Comparison of ENCODE assay signal across 8 cellular contexts in the genomic region with DNA sequence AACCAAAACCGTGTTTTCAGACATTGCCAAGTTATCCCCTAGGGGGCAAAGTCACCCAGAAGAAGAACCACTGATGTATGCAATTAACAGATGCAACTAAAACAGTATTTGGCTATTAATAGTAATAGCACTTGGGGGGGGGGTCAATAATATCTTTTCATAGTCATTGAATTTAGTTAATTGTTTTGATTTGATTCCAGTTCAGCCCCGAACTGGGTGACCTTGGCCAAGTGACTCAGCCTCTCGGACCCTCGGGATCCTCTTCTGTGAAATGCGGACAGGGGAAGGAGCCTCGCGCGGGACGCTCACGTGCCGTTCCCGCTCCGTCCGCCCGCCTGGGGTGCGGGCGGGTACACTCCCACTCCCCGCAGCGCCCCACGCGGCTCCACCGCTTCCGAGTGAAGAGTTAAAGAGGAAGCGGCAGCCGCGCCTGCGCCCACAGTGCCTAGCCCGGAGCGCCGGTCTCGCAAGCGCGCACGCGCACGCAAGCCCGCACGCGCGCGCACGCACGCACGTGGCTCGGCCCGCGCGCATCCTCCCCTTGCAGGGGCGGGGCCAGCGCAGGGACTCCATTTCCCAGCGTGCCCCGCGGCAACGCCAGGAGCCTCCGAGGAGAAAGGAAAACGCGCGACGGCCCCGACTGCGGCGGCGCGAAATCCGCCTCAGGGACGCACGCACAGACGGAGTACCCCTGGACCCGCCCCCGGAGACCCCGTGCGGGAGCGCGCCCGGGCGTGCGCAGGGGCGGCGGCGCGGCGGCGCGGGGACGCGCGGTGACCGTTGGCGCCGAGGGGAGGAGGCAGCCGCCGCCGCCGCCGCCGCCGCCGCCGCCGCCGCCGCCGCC. TPM values are rescaled to one million over a fixed set of nuclear protein-coding genes. Genes with fewer than 3 reads are reported as not detected.
A peak's percentile ranks its signal among the peaks of the same experiment; 100 is the strongest.
DNase-seq lines count a peak whose midpoint lies in the region; TF ChIP-seq lines count a peak whose summit lies in the region.

A gene (plus strand): TSS at position 769 of the 844 bp plus-strand sequence. CDS start 188 bp downstream, outside the sequence.

- peaks cover 6% of the 10 kb centered on the region for H3K23me2 ChIP-seq in H9 (ENCODE audit: insufficient read length, low read depth, low read length, poor library complexity, severe bottlenecking)

- H3K27ac Mint-ChIP-seq in H9, result peak within 1 kb of the TSS in 1 of 3 experiments; percentile 54; a peak in 3 of 7 replicates
- no peak within 1 kb of the TSS for H3K27ac Mint-ChIP-seq in neural crest cell (ENCODE audit: unreplicated experiment)

- peaks cover 16 to 24% (median 21%) of the 10 kb centered on the region in 3 experiments for H3K36me3 Mint-ChIP-seq in H9 (ENCODE audit: insufficient read depth in 1 of 3, low read depth in 3 of 3)
- H3K36me3 Mint-ChIP-seq in neural crest cell (ENCODE audit: low read depth), result no peaks in the 10 kb centered on the region

- H3K9ac ChIP-seq in ES-I3 (ENCODE audit: low read depth, low read length) (peak within 1 kb of the TSS; percentile 76), H9 (ENCODE audit: extremely low read depth, insufficient read length, low read length) (peak within 1 kb of the TSS; percentile 64), stomach smooth muscle (ENCODE audit: low read length in 2 of 2) (peak within 1 kb of the TSS; percentile 81 to 82)

- H3K56ac ChIP-seq in H9 (ENCODE audit: insufficient read length, low read depth, low read length), result no peak within 1 kb of the TSS

- no peak within 1 kb of the TSS for H3T11ph ChIP-seq in H9 (ENCODE audit: low read length)

- peaks cover 31 to 42% of the 10 kb centered on the region in 2 experiments for H3K4me1 Mint-ChIP-seq in H9
- peaks cover 28% of the 10 kb centered on the region for H3K4me1 Mint-ChIP-seq in neural crest cell

- H3K79me2 ChIP-seq in H9 (ENCODE audit: insufficient read depth, low read length), result peaks cover 40% of the 10 kb centered on the region

- H2AFZ ChIP-seq in H9 (ENCODE audit: low read length), result no peak within 1 kb of the TSS

- H3K4me3 ChIP-seq in MG63 (peak within 1 kb of the TSS; percentile 79), fibroblast of villous mesenchyme (ENCODE audit: low read depth, low read length) (peak within 1 kb of the TSS; percentile 80), stomach smooth muscle (ENCODE audit: low read length in 2 of 2) (peak within 1 kb of the TSS; percentile 78 to 80)

- H3K4me3 Mint-ChIP-seq in H9, result peak within 1 kb of the TSS; percentile 92 to 98
- peak within 1 kb of the TSS; percentile 96 for H3K4me3 Mint-ChIP-seq in neural crest cell

- H3K27me3 Mint-ChIP-seq in H9 (ENCODE audit: low read depth) (peaks cover 9% of the 10 kb centered on the region), neural crest cell (ENCODE audit: low read depth) (no peaks in the 10 kb centered on the region)

- H3K14ac ChIP-seq in H9 (ENCODE audit: insufficient read depth, low read length), result peak within 1 kb of the TSS; percentile 88

- no peak within 1 kb of the TSS for H3K18ac ChIP-seq in H9 (ENCODE audit: insufficient read length, low read depth, low read length)

- H3K4ac ChIP-seq in H9 (ENCODE audit: low read depth, low read length), result no peak within 1 kb of the TSS; the same call in 1 of the 2 replicates

- H2BK120ac ChIP-seq in H9 (ENCODE audit: low read depth, low read length, poor library complexity, severe bottlenecking), result no peak within 1 kb of the TSS

- H4K20me1 ChIP-seq in H9 (ENCODE audit: control insufficient read depth, insufficient read depth, insufficient read length), result no peaks in the 10 kb centered on the region

- no peak within 1 kb of the TSS for H2BK15ac ChIP-seq in H9 (ENCODE audit: low read depth, low read length)

- TF ChIP-seq CTCF in H9 (conservative IDR thresholded peaks at IDR 0.05) (peak; percentile 68), fibroblast of villous mesenchyme (IDR thresholded peaks at IDR 0.05; ENCODE audit: insufficient read depth, low read depth, low read length) (peak; percentile 57), neural crest cell (conservative IDR thresholded peaks at IDR 0.05) (peak; percentile 67)

- H3K9me3 ChIP-seq in ES-I3 (ENCODE audit: control insufficient read depth, insufficient read depth, low read length) (no peaks in the 10 kb centered on the region), H9 (ENCODE audit: control insufficient read depth, low read depth, low read length) (no peaks in the 10 kb centered on the region), MG63 (no peaks in the 10 kb centered on the region), stomach smooth muscle (ENCODE audit: control insufficient read depth in 2 of 2, low read length in 2 of 2) (no peaks in the 10 kb centered on the region)

- no peaks in the 10 kb centered on the region for H3K79me1 ChIP-seq in H9 (ENCODE audit: insufficient read depth, low read depth, low read length, poor library complexity, severe bottlenecking)

- H3K9me3 Mint-ChIP-seq in H9 (no peaks in the 10 kb centered on the region), neural crest cell (no peaks in the 10 kb centered on the region)

- no peak within 1 kb of the TSS for H3K23ac ChIP-seq in H9 (ENCODE audit: insufficient read length, low read depth, low read length)

- H4K91ac ChIP-seq in H9 (ENCODE audit: insufficient read length, low read depth, low read length), result no peak within 1 kb of the TSS

- H4K5ac ChIP-seq in H9 (ENCODE audit: insufficient read length, low read depth, low read length), result no peak within 1 kb of the TSS

- H3K27me3 ChIP-seq in H9 (ENCODE audit: insufficient read depth, low read length) (no peaks in the 10 kb centered on the region), MG63 (no peaks in the 10 kb centered on the region), stomach smooth muscle (ENCODE audit: control insufficient read depth in 1 of 2, insufficient read depth in 2 of 2, low read length in 2 of 2) (no peaks in the 10 kb centered on the region)

- DNase-seq in H9 (peak; percentile 98), MG63 (peak; percentile 95), SHP77 treated with DMSO at 0.1 percent for 48 hours (lab: John Stamatoyannopoulos, UW) (peak; percentile 88), activated gamma-delta T cell (lab: John Stamatoyannopoulos, UW) (peak; percentile 100), fibroblast of villous mesenchyme (ENCODE audit: low read depth) (peak; percentile 99), neural crest cell (ENCODE audit: low read depth, low spot score) (peak; percentile 98)

- no CpG with 5 or more reads among the region's 103 CpGs for WGBS in H9 (ENCODE audit: extremely low coverage, insufficient read length, low lambda C conversion rate)

- H2BK5ac ChIP-seq in H9 (ENCODE audit: insufficient read length, low read length), result no peak within 1 kb of the TSS

- H2BK20ac ChIP-seq in H9 (ENCODE audit: low read depth, low read length, poor library complexity, severe bottlenecking), result no peak within 1 kb of the TSS

- no peak within 1 kb of the TSS for H2AK5ac ChIP-seq in H9 (ENCODE audit: insufficient read length, low read length)

- peak within 1 kb of the TSS; percentile 85 for H3K4me2 ChIP-seq in H9 (ENCODE audit: insufficient read depth, insufficient read length, low read length)

- no peak within 1 kb of the TSS for H3K27ac ChIP-seq in H9 (ENCODE audit: insufficient read length, low read depth, low read length)
- H3K27ac ChIP-seq in stomach smooth muscle (ENCODE audit: low read length), result peak within 1 kb of the TSS; percentile 80

- no peak within 1 kb of the TSS for H2BK12ac ChIP-seq in H9 (ENCODE audit: insufficient read length, low read depth, low read length)

- H4K8ac ChIP-seq in H9 (replicated peaks; ENCODE audit: insufficient read length, low read depth, low read length), result no peak within 1 kb of the TSS

- no peaks in the 10 kb centered on the region for H3K36me3 ChIP-seq in ES-I3 (ENCODE audit: insufficient read depth, low read length)
- H3K36me3 ChIP-seq in MG63, result no peaks in the 10 kb centered on the region; the same call in 1 of the 2 replicates
- H3K36me3 ChIP-seq in stomach smooth muscle (ENCODE audit: control insufficient read depth in 2 of 2, insufficient read depth in 2 of 2, low read length in 2 of 2), result no peaks in the 10 kb centered on the region

- peaks cover 8% of the 10 kb centered on the region for H3K4me1 ChIP-seq in ES-I3 (ENCODE audit: insufficient read depth, low read length)
- H3K4me1 ChIP-seq in H9 (ENCODE audit: insufficient read depth, low read length), result no peaks in the 10 kb centered on the region; the same call in 1 of the 2 replicates
- H3K4me1 ChIP-seq in stomach smooth muscle (ENCODE audit: control insufficient read depth, insufficient read depth, low read length), result peaks cover 38% of the 10 kb centered on the region

RNA-seq across cellular contexts. Expression of the gene that starts here (rescaled TPM):
- total RNA-seq in H9 (2021) (255 and 265 TPM in 2 replicates), fibroblast of villous mesenchyme (54.4 and 61.7 TPM in 2 replicates), neural crest cell (146 and 157 TPM in 2 replicates)
- total RNA-seq in MG63 (2014; rRNA removed; shearing (Covaris generic); ENCODE audit: low replicate concordance), result 107 and 149 TPM in 2 replicates
